22 cellular contexts compared by ENCODE assay signal in the genomic region with DNA sequence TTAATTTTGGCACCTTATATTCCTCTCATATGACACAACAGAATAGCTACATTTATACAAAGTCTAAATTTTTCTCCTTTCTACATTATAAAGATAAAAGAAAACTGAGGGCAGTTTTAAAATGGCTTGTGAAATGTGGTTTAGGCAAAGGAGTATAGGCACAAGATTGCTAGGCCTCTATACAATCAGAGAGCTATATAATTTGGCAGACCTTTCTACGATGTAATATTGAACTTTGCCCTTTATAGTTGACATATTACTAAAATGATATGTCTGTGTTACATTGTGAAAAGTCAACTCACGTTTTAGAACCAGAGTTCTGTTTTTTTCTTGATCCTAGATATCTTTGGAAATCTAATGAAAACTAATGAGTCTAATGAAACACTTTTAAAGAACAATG.
DNase-seq lines count a peak whose midpoint lies in the region; ATAC-seq and TF ChIP-seq lines count a peak whose summit lies in the region.
"Had no signal": no experiment of that assay in that cellular context is flagged by ENCODE, and none has a peak within 500 bp of the region (broad histone marks: within the 10 kb centered on the region; RNA-seq: fewer than 3 reads in every experiment).

No MANE protein-coding gene starts in this region.

- H3K27ac ChIP-seq in 22Rv1 (peak overlapping the region; percentile 8; the same call in 1 of the 2 replicates), colonic mucosa (peak overlapping the region; percentile 13), brain microvascular endothelial cell (no peak overlapping the region)
- H3K27ac ChIP-seq: A549; BLaER1 treated with 17β-estradiol and CSF1 and Interleukin-3, amounts not matched to agents 10 nM and 100 nM had no signal

- intact Hi-C loops in colonic mucosa (cut with DNase I): no loop called here
- intact Hi-C loops in mucosa of descending colon (cut with DNase I, micrococcal nuclease): no loop called here

- no peak overlapping the region for H3K4me3 ChIP-seq in colonic mucosa
- H3K4me3 ChIP-seq in mucosa of descending colon: no peak overlapping the region
- no peak overlapping the region for H3K4me3 ChIP-seq in brain microvascular endothelial cell (ENCODE audit: low read depth, low read length)
- H3K4me3 ChIP-seq: A549; BLaER1 treated with 17β-estradiol and CSF1 and Interleukin-3, amounts not matched to agents 10 nM and 100 nM; GM12878; GM23338 had no signal

- no peaks in the 10 kb centered on the region for H3K4me1 ChIP-seq in colonic mucosa
- H3K4me1 ChIP-seq in mucosa of descending colon (ENCODE audit: low read depth): peaks cover 5% of the 10 kb centered on the region
- H3K4me1 ChIP-seq: BE2C; BLaER1 treated with 17β-estradiol and CSF1 and Interleukin-3, amounts not matched to agents 10 nM and 100 nM had no signal

- in situ Hi-C loops in brain microvascular endothelial cell (cut with HindIII; ENCODE audit: low pct_ligation_motif_present, low sequenced_read_pairs): no loop called here

- ATAC-seq in mucosa of descending colon (peak; percentile 95), GM18868 (IDR thresholded peaks at IDR 0.05; ENCODE audit: unreplicated experiment) (no peak)
- ATAC-seq: A549, GM12878, GM23338 had no signal

- no peak for TF ChIP-seq CTCF in 22Rv1 (IDR thresholded peaks at IDR 0.05)
- TF ChIP-seq CTCF in colonic mucosa (IDR thresholded peaks at IDR 0.05): no peak
- no peak for TF ChIP-seq CTCF in mucosa of descending colon (IDR thresholded peaks at IDR 0.05)
- no peak for TF ChIP-seq CTCF in brain microvascular endothelial cell (IDR thresholded peaks at IDR 0.05; ENCODE audit: low read depth, low read length, missing control alignments)

- H3K36me3 ChIP-seq in colonic mucosa: no peaks in the 10 kb centered on the region
- no peaks in the 10 kb centered on the region for H3K36me3 ChIP-seq in mucosa of descending colon (ENCODE audit: low read depth)
- no peaks in the 10 kb centered on the region for H3K36me3 ChIP-seq in brain microvascular endothelial cell (replicated peaks)
- H3K36me3 ChIP-seq: BE2C; BLaER1 treated with 17β-estradiol and CSF1 and Interleukin-3, amounts not matched to agents 10 nM and 100 nM had no signal

- peak; percentile 35 for DNase-seq in HT-29 (ENCODE audit: low spot score)
- DNase-seq in colonic mucosa: no peak
- DNase-seq in mucosa of descending colon: no peak
- DNase-seq in NCI-H2107 (lab: John Stamatoyannopoulos, UW): no peak
- no peak for DNase-seq in brain microvascular endothelial cell
- no peak for DNase-seq in HPDE6-E6E7 (ENCODE audit: extremely low spot score)
- DNase-seq: 8988T; ACHN; AML-193; BE2C; CD4-positive, alpha-beta T cell; CD8-positive, alpha-beta memory T cell; DMS 273 treated with DMSO at 0.1 percent for 48 hours; DND-41; H9; HFFc6 had no signal

- H3K9me3 ChIP-seq in colonic mucosa: no peaks in the 10 kb centered on the region
- peaks cover 13% of the 10 kb centered on the region for H3K9me3 ChIP-seq in mucosa of descending colon

- H3K27me3 ChIP-seq in colonic mucosa (no peaks in the 10 kb centered on the region), brain microvascular endothelial cell (replicated peaks) (no peaks in the 10 kb centered on the region)
- H3K27me3 ChIP-seq: BE2C; BLaER1 treated with 17β-estradiol and CSF1 and Interleukin-3, amounts not matched to agents 10 nM and 100 nM had no signal

- H3K9ac ChIP-seq in colonic mucosa (ENCODE audit: low read depth in 2 of 2, low read length in 2 of 2): no peak overlapping the region
- H3K9ac ChIP-seq: BLaER1 treated with 17β-estradiol and CSF1 and Interleukin-3, amounts not matched to agents 10 nM and 100 nM had no signal
